ENCODE assay signal across 22 cellular contexts in the genomic region with DNA sequence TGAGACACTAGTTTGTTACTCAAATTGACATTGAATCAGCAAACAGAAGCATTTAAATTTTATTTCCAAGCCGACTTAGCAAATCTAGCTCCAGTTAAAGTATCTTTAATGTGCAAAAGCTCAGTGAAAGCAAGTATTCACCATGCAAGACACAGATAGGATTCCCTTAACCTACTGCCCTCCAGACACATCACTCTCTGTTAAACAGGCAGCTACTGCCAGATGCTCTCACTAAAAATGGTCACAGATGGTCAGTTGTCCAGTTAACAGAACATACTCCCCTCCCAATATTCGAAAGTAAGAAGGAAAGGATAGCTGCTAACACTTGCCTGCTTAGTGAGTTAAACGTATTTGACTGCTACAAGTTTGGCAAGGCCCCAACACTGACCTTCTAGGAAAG.
DNase-seq lines count a peak whose midpoint lies in the region; ATAC-seq, FAIRE-seq and TF ChIP-seq lines count a peak whose summit lies in the region.
"Had no signal": no experiment of that assay in that cellular context is flagged by ENCODE, and none has a peak within 500 bp of the region (broad histone marks: within the 10 kb centered on the region; RNA-seq: fewer than 3 reads in every experiment).

No MANE protein-coding gene starts in this region.

- H3K4me2 ChIP-seq in A549 (no peak overlapping the region), Loucy (ENCODE audit: low read depth, low read length, poor library complexity, severe bottlenecking) (no peak overlapping the region), neuronal stem cell (ENCODE audit: insufficient read depth, low read length, poor library complexity, severe bottlenecking) (no peak overlapping the region)

- no peak for TF ChIP-seq RAD21 in A549 (conservative IDR thresholded peaks at IDR 0.05 in 1 of 2, IDR thresholded peaks at IDR 0.05 in 1 of 2)

- ATAC-seq in A549, result no peak
- ATAC-seq: HepG2, K562, Panc1 had no signal

- peaks cover 45% of the 10 kb centered on the region for H3K4me1 Mint-ChIP-seq in glutamatergic neuron (ENCODE audit: low read depth, unreplicated experiment)
- H3K4me1 Mint-ChIP-seq: B cell, CD14-positive monocyte had no signal

- TF ChIP-seq EP300 in A549 (IDR thresholded peaks at IDR 0.05), result no peak

- H3K9me3 Mint-ChIP-seq in glutamatergic neuron (ENCODE audit: unreplicated experiment), result peaks cover 11% of the 10 kb centered on the region
- H3K9me3 Mint-ChIP-seq: CD14-positive monocyte, H9 had no signal

- CTCF ChIA-PET in A549 (lab: Yijun Ruan, JAX), result interaction anchor here (0.9 to 1.1 kb wide), 4 partner anchors 20 to 105 kb away, joined by 3 to 4 read pairs (median 4); no protein-coding TSS in a partner anchor

- no peak overlapping the region for H3K14ac ChIP-seq in neuronal stem cell (ENCODE audit: low read length)

- WGBS in A549 (ENCODE audit: missing lambda C conversion rate), result 83% methylated on average over 3 of the region's 3 CpGs
- no CpG with 5 or more reads among the region's 3 CpGs for WGBS in neuronal stem cell (ENCODE audit: extremely low coverage in 2 of 2, insufficient read length in 2 of 2, insufficient replicate concordance in 1 of 2), 2 donors

- TF ChIP-seq POLR2A in A549 (IDR thresholded peaks at IDR 0.05; ENCODE audit: low read length), result no peak

- H2BK15ac ChIP-seq in neuronal stem cell (ENCODE audit: low read length), result no peak overlapping the region

- in situ Hi-C loops in brain microvascular endothelial cell (cut with HindIII; ENCODE audit: low pct_ligation_motif_present, low sequenced_read_pairs), result no loop called here

- intact Hi-C loops in posterior vena cava (cut with DNase I), result no loop called here

- H3K4me1 ChIP-seq in A549, result no peaks in the 10 kb centered on the region
- H3K4me1 ChIP-seq in Loucy (ENCODE audit: insufficient read depth, low read length, poor library complexity, severe bottlenecking), result no peaks in the 10 kb centered on the region
- peaks cover 8 to 18% of the 10 kb centered on the region in 2 donors for H3K4me1 ChIP-seq in neuronal stem cell (ENCODE audit: control insufficient read depth in 2 of 2, insufficient read depth in 1 of 2, low read depth in 1 of 2, low read length in 2 of 2)

- H2BK120ac ChIP-seq in neuronal stem cell (ENCODE audit: low read depth, low read length), result no peak overlapping the region

- no peak overlapping the region for H3K27ac ChIP-seq in A549
- peak overlapping the region; percentile 19 for H3K27ac ChIP-seq in neuronal stem cell (replicated peaks; ENCODE audit: low read length)
- H3K27ac ChIP-seq in brain microvascular endothelial cell, result no peak overlapping the region
- H3K27ac ChIP-seq: HL-60 had no signal

- no peak overlapping the region for H2BK12ac ChIP-seq in neuronal stem cell (ENCODE audit: low read length)

- TF ChIP-seq CTCF in A549 (IDR thresholded peaks at IDR 0.05) (no peak), Loucy (conservative IDR thresholded peaks at IDR 0.05; ENCODE audit: low read length) (no peak), glutamatergic neuron (IDR thresholded peaks at IDR 0.05; ENCODE audit: partially characterized antibody, unreplicated experiment) (no peak), brain microvascular endothelial cell (IDR thresholded peaks at IDR 0.05; ENCODE audit: low read depth, low read length, missing control alignments) (no peak)

- no peak overlapping the region for H3K18ac ChIP-seq in neuronal stem cell (ENCODE audit: low read length)

- no peak overlapping the region for H4K8ac ChIP-seq in neuronal stem cell (ENCODE audit: low read depth, low read length)

- H3K27me3 Mint-ChIP-seq in glutamatergic neuron (ENCODE audit: unreplicated experiment), result peaks cover 8% of the 10 kb centered on the region

- H4K91ac ChIP-seq in neuronal stem cell (ENCODE audit: low read depth, low read length, poor library complexity), result no peak overlapping the region

- H3K36me3 Mint-ChIP-seq in glutamatergic neuron (ENCODE audit: unreplicated experiment), result no peaks in the 10 kb centered on the region
- H3K36me3 Mint-ChIP-seq: CD14-positive monocyte had no signal

- peak overlapping the region; percentile 18 for H3K4me3 Mint-ChIP-seq in glutamatergic neuron (ENCODE audit: unreplicated experiment)
- H3K4me3 Mint-ChIP-seq: B cell, CD14-positive monocyte, H9 had no signal

- peak; percentile 7 for FAIRE-seq in A549 (lab: Jason Lieb, UNC)
- FAIRE-seq: HepG2, K562 had no signal

- no peak overlapping the region for H3K4ac ChIP-seq in neuronal stem cell (ENCODE audit: low read length)

- no peak overlapping the region for H3K23ac ChIP-seq in neuronal stem cell (ENCODE audit: low read depth, low read length, poor library complexity)

- H3K27ac Mint-ChIP-seq in glutamatergic neuron (ENCODE audit: unreplicated experiment), result peak overlapping the region; percentile 92
- H3K27ac Mint-ChIP-seq: B cell, CD14-positive monocyte, H9 had no signal

- no peaks in the 10 kb centered on the region for H4K20me1 ChIP-seq in Loucy (ENCODE audit: insufficient read depth, low read length, poor library complexity, severe bottlenecking)

- no peaks in the 10 kb centered on the region for H3F3A ChIP-seq in Loucy (ENCODE audit: low read depth)

- POLR2A ChIA-PET in A549 (lab: Yijun Ruan, JAX), result no interaction called here

- no peaks in the 10 kb centered on the region for H3K9me3 ChIP-seq in A549
- no peaks in the 10 kb centered on the region for H3K9me3 ChIP-seq in Loucy (ENCODE audit: insufficient read depth, low read depth, low read length)
- peaks cover 0 to 5% of the 10 kb centered on the region in 2 donors for H3K9me3 ChIP-seq in neuronal stem cell (replicated peaks in 1 of 2; ENCODE audit: control insufficient read depth in 2 of 2, insufficient read depth in 1 of 2, low read depth in 1 of 2, low read length in 2 of 2)

- H3K36me3 ChIP-seq in Loucy (ENCODE audit: insufficient read depth, low read length), result no peaks in the 10 kb centered on the region
- peaks cover 20 to 100% of the 10 kb centered on the region in 2 donors for H3K36me3 ChIP-seq in neuronal stem cell (replicated peaks in 1 of 2; ENCODE audit: control insufficient read depth in 2 of 2, insufficient read depth in 2 of 2, low read length in 2 of 2)
- H3K36me3 ChIP-seq in brain microvascular endothelial cell (replicated peaks), result no peaks in the 10 kb centered on the region

- no peak overlapping the region for H2AK5ac ChIP-seq in neuronal stem cell (ENCODE audit: low read depth, low read length)

- H2BK5ac ChIP-seq in neuronal stem cell (ENCODE audit: low read length), result no peak overlapping the region

- peaks cover 4% of the 10 kb centered on the region for H3K79me1 ChIP-seq in neuronal stem cell (ENCODE audit: low read depth, low read length)

- no peaks in the 10 kb centered on the region for H3K79me2 ChIP-seq in Loucy (ENCODE audit: insufficient read depth, low read length)

- H3K27me3 ChIP-seq in Loucy (ENCODE audit: insufficient read depth, low read length, poor library complexity, severe bottlenecking) (no peaks in the 10 kb centered on the region), neuronal stem cell (ENCODE audit: control insufficient read depth in 3 of 3, insufficient read depth in 3 of 3, low read depth in 1 of 3, low read length in 3 of 3) (no peaks in the 10 kb centered on the region), brain microvascular endothelial cell (replicated peaks) (no peaks in the 10 kb centered on the region)

- H3K9ac ChIP-seq in Loucy (ENCODE audit: low read depth, low read length, poor library complexity, severe bottlenecking) (no peak overlapping the region), neuronal stem cell (ENCODE audit: low read depth, low read length, poor library complexity) (no peak overlapping the region)

- H3K4me3 ChIP-seq in A549, result no peak overlapping the region
- no peak overlapping the region for H3K4me3 ChIP-seq in Loucy (ENCODE audit: low read length, poor library complexity, severe bottlenecking)
- H3K4me3 ChIP-seq in neuronal stem cell (ENCODE audit: low read length in 2 of 2), result no peak overlapping the region
- H3K4me3 ChIP-seq in brain microvascular endothelial cell (ENCODE audit: low read depth, low read length), result no peak overlapping the region
- H3K4me3 ChIP-seq: K562 had no signal

- H2AFZ ChIP-seq in Loucy (ENCODE audit: low read length) (0 out of 2 replicates have a peak overlapping the region, but pooled peaks have one; percentile 3), neuronal stem cell (ENCODE audit: low read length) (no peak overlapping the region)

- DNase-seq in A549 (ENCODE audit: low read depth in 1 of 2, low spot score in 1 of 2) (no peak), glutamatergic neuron (peak; percentile 32), neuronal stem cell (ENCODE audit: low spot score) (no peak), brain microvascular endothelial cell (no peak), posterior vena cava (ENCODE audit: low spot score) (no peak), NCI-H345 (lab: John Stamatoyannopoulos, UW) (no peak)
- DNase-seq: DMS79, H9, MM.1S, NCI-H1048, NCI-H1436, NCI-H187 treated with DMSO at 0.1 percent for 48 hours, NCI-H2107, NCI-H69, SIG-M5 had no signal

- no peaks in the 10 kb centered on the region for H3K9me2 ChIP-seq in Loucy (replicated peaks; ENCODE audit: low read depth, low read length)

TF ChIP-seq in A549, 52 proteins besides CTCF, POLR2A, EP300 and RAD21:
- TF ChIP-seq CBX8 (IDR thresholded peaks at IDR 0.05) (no peak), EHF (CRISPR knock-in tag; IDR thresholded peaks at IDR 0.05) (no peak)
- TF ChIP-seq, protein P1, sequence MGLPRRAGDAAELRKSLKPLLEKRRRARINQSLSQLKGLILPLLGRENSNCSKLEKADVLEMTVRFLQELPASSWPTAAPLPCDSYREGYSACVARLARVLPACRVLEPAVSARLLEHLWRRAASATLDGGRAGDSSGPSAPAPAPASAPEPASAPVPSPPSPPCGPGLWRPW (IDR thresholded peaks at IDR 0.05), result no peak
TF ChIP-seq in A549: peak in this region for 0.
